15 cellular contexts compared by ENCODE assay signal in genomic region chr7:96355990-96356506, GRCh38. TPM values are rescaled to one million over a fixed set of nuclear protein-coding genes. Genes with fewer than 3 reads are reported as not detected.
DNase-seq lines count a peak whose midpoint lies in the region; TF ChIP-seq lines count a peak whose summit lies in the region.
"Had no signal": no experiment of that assay in that cellular context is flagged by ENCODE, and none has a peak within 500 bp of the region (broad histone marks: within the 10 kb centered on the region; RNA-seq: fewer than 3 reads in every experiment).

No MANE protein-coding gene starts in this region.

- TF ChIP-seq POLR2A in uterus (IDR thresholded peaks at IDR 0.05): no peak

- H3K23ac ChIP-seq in mesendoderm (ENCODE audit: low read length): no peak overlapping the region

- no peak overlapping the region for H4K8ac ChIP-seq in mesendoderm (ENCODE audit: low read depth, low read length)

- no peak overlapping the region for H3K4me3 Mint-ChIP-seq in chondrocyte (ENCODE audit: unreplicated experiment)
- no peak overlapping the region for H3K4me3 Mint-ChIP-seq in neural progenitor cell
- H3K4me3 Mint-ChIP-seq: CD4-positive, alpha-beta T cell; IgD-negative memory B cell had no signal

- no peak overlapping the region for H4K5ac ChIP-seq in mesendoderm (ENCODE audit: low read length)

- H3K9ac ChIP-seq in mesendoderm (ENCODE audit: low read length): no peak overlapping the region
- no peak overlapping the region for H3K9ac ChIP-seq in neural progenitor cell
- H3K9ac ChIP-seq: GM23248 had no signal

- no peaks in the 10 kb centered on the region for H3K79me2 ChIP-seq in mesendoderm (ENCODE audit: control insufficient read depth, insufficient read depth, low read length)
- H3K79me2 ChIP-seq in neural progenitor cell (ENCODE audit: low read depth): no peaks in the 10 kb centered on the region

- no peaks in the 10 kb centered on the region for H3K79me1 ChIP-seq in mesendoderm (ENCODE audit: low read length)

- H3K9me3 Mint-ChIP-seq in chondrocyte (ENCODE audit: low read depth) (no peaks in the 10 kb centered on the region), neural progenitor cell (no peaks in the 10 kb centered on the region)
- H3K9me3 Mint-ChIP-seq: CD4-positive, alpha-beta T cell had no signal

- H3K4me1 Mint-ChIP-seq in chondrocyte (ENCODE audit: low read depth) (no peaks in the 10 kb centered on the region), neural progenitor cell (peaks cover 3% of the 10 kb centered on the region)
- H3K4me1 Mint-ChIP-seq: IgD-negative memory B cell had no signal

- CTCF ChIA-PET in A673 (lab: Charles Lee): no interaction called here

- peak overlapping the region; percentile 96 for H3K18ac ChIP-seq in mesendoderm (ENCODE audit: low read length)

- POLR2A ChIA-PET in A673 (lab: Charles Lee; ENCODE audit: low non-redundant PET): no interaction called here

- H3K4me3 ChIP-seq in A673 (ENCODE audit: low read depth, low read length, poor library complexity, severe bottlenecking) (no peak overlapping the region), HFF-Myc (replicated peaks; ENCODE audit: low read depth, low read length) (no peak overlapping the region), mesendoderm (ENCODE audit: low read length) (no peak overlapping the region), neural progenitor cell (no peak overlapping the region), uterus (no peak overlapping the region)
- H3K4me3 ChIP-seq: GM23248, HAP-1 had no signal

- H3K27ac ChIP-seq in A673 (ENCODE audit: low read depth, low read length, poor library complexity, severe bottlenecking) (no peak overlapping the region), mesendoderm (ENCODE audit: low read depth, low read length) (peak overlapping the region; percentile 86), neural progenitor cell (no peak overlapping the region), uterus (no peak overlapping the region)
- H3K27ac ChIP-seq: C4-2B, GM23248 had no signal

- H2AK5ac ChIP-seq in mesendoderm (ENCODE audit: low read length): peak overlapping the region; percentile 87

- H3K36me3 Mint-ChIP-seq in chondrocyte (ENCODE audit: low read depth) (no peaks in the 10 kb centered on the region), neural progenitor cell (no peaks in the 10 kb centered on the region)
- H3K36me3 Mint-ChIP-seq: IgD-negative memory B cell had no signal

- H4K20me1 ChIP-seq in neural progenitor cell (ENCODE audit: low read depth): no peaks in the 10 kb centered on the region

- H3K4me1 ChIP-seq in A673 (ENCODE audit: insufficient read depth, low read length, poor library complexity, severe bottlenecking) (no peaks in the 10 kb centered on the region), mesendoderm (ENCODE audit: control insufficient read depth, low read depth, low read length) (peaks cover 4% of the 10 kb centered on the region), neural progenitor cell (peaks cover 9% of the 10 kb centered on the region), uterus (no peaks in the 10 kb centered on the region)
- H3K4me1 ChIP-seq: HAP-1 had no signal

- H3K4me2 ChIP-seq in mesendoderm (ENCODE audit: low read length) (no peak overlapping the region), neural progenitor cell (no peak overlapping the region)

- H3K27me3 ChIP-seq in A673 (replicated peaks; ENCODE audit: insufficient read depth, low read depth, low read length, poor library complexity) (peaks cover 4% of the 10 kb centered on the region), mesendoderm (ENCODE audit: insufficient read depth, low read length, poor library complexity) (no peaks in the 10 kb centered on the region), neural progenitor cell (no peaks in the 10 kb centered on the region), uterus (no peaks in the 10 kb centered on the region)

- no peak overlapping the region for H2BK120ac ChIP-seq in mesendoderm (ENCODE audit: low read depth, low read length)

- no peaks in the 10 kb centered on the region for H3K9me3 ChIP-seq in A673 (ENCODE audit: low read depth, low read length, poor library complexity, severe bottlenecking)
- H3K9me3 ChIP-seq in neural progenitor cell (ENCODE audit: low read depth): no peaks in the 10 kb centered on the region
- no peaks in the 10 kb centered on the region for H3K9me3 ChIP-seq in uterus
- H3K9me3 ChIP-seq: Caco-2, HAP-1 had no signal

- TF ChIP-seq CTCF in A673 (conservative IDR thresholded peaks at IDR 0.05; ENCODE audit: low read depth, low read length) (0 out of 2 replicates have a peak, but pooled peaks have one; percentile 14), HFF-Myc (IDR thresholded peaks at IDR 0.05; ENCODE audit: low read depth, low read length, missing control alignments) (peak; percentile 10), chondrocyte (IDR thresholded peaks at IDR 0.05) (peak; percentile 52), neural progenitor cell (IDR thresholded peaks at IDR 0.05) (no peak), uterus (IDR thresholded peaks at IDR 0.05) (no peak)

- H3F3A ChIP-seq in neural progenitor cell (ENCODE audit: low read depth): no peaks in the 10 kb centered on the region

- H2BK15ac ChIP-seq in mesendoderm (replicated peaks; ENCODE audit: low read depth): no peak overlapping the region

- H2BK5ac ChIP-seq in mesendoderm (ENCODE audit: low read length): peak overlapping the region; percentile 90

- BruUV-seq in A673 (replicated peaks; lab: Mats Ljungman, UMichigan): no TSS peak

- H3K27ac Mint-ChIP-seq in chondrocyte (ENCODE audit: unreplicated experiment): no peak overlapping the region
- no peak overlapping the region for H3K27ac Mint-ChIP-seq in neural progenitor cell
- H3K27ac Mint-ChIP-seq: CD4-positive, alpha-beta T cell; IgD-negative memory B cell had no signal

- WGBS in mesendoderm (ENCODE audit: extremely low coverage, insufficient coverage, low lambda C conversion rate): no CpG with 5 or more reads among the region's 2 CpGs

- H3K27me3 Mint-ChIP-seq in chondrocyte (ENCODE audit: low read depth) (peaks cover 2% of the 10 kb centered on the region), neural progenitor cell (ENCODE audit: insufficient read depth, low read depth) (no peaks in the 10 kb centered on the region)
- H3K27me3 Mint-ChIP-seq: IgD-negative memory B cell had no signal

- peak overlapping the region; percentile 63 for H3K4ac ChIP-seq in mesendoderm (ENCODE audit: low read depth, low read length)

- peak overlapping the region; percentile 80 for H3K56ac ChIP-seq in mesendoderm (ENCODE audit: low read length)

- H2AFZ ChIP-seq in neural progenitor cell (replicated peaks): no peak overlapping the region
- H2AFZ ChIP-seq: GM23248 had no signal

- DNase-seq in A673 (ENCODE audit: low spot score) (no peak), HFF-Myc (ENCODE audit: extremely low read depth, low read depth) (no peak), chondrocyte (ENCODE audit: low spot score) (no peak), mesendoderm (no peak), neural progenitor cell (ENCODE audit: low spot score) (no peak), uterus (no peak), ureter (ENCODE audit: low spot score) (no peak)
- DNase-seq: ACHN; AML-193; Caco-2; CD4-positive, alpha-beta T cell; GM23248 had no signal

- intact Hi-C loops in A673 (cut with micrococcal nuclease; ENCODE audit: unreplicated experiment) (no loop called here), uterus (cut with DNase I; ENCODE audit: low total_unique reads) (no loop called here)

- H3K36me3 ChIP-seq in A673 (ENCODE audit: insufficient read depth, low read length, poor library complexity, severe bottlenecking) (no peaks in the 10 kb centered on the region), mesendoderm (ENCODE audit: control insufficient read depth, insufficient read depth, low read length) (no peaks in the 10 kb centered on the region), neural progenitor cell (no peaks in the 10 kb centered on the region), uterus (no peaks in the 10 kb centered on the region)
- H3K36me3 ChIP-seq: HAP-1 had no signal

RNA-seq across cellular contexts. Expression of gene SLC25A13, which starts 34.1 kb away (rescaled TPM):
- total RNA-seq in A673 (2021): 22.7 and 24.9 TPM in 2 replicates
- total RNA-seq in chondrocyte: 25.6 to 33.8 TPM (median 26.6 TPM) in 3 replicates
- 61.0 TPM for polyA plus RNA-seq in mesendoderm (2013, experiment 1 of 2)
- 62.3 TPM for polyA plus RNA-seq in mesendoderm (2013, experiment 2 of 2)
- 83.3 and 87.8 TPM in 2 replicates for total RNA-seq in neural progenitor cell (ENCODE audit: low replicate concordance)
- 10 to 100 TPM in 3 of 4 donors, 1 to 10 TPM in 1; 2.3 to 53.0 (median 39.3) TPM for total RNA-seq in uterus
- total RNA-seq in ureter: 40.6 TPM

Comparison
In these comparisons a context has a peak if more than half of its experiments do, and no peak if none do; other contexts are left out.
1. CTCF ChIP-seq: peak in A673 (single experiment), HFF-Myc (single experiment) and chondrocyte (single experiment); none in neural progenitor cell (single experiment) and uterus (0 of 4).